19 cellular contexts compared by ENCODE assay signal in the genomic region with DNA sequence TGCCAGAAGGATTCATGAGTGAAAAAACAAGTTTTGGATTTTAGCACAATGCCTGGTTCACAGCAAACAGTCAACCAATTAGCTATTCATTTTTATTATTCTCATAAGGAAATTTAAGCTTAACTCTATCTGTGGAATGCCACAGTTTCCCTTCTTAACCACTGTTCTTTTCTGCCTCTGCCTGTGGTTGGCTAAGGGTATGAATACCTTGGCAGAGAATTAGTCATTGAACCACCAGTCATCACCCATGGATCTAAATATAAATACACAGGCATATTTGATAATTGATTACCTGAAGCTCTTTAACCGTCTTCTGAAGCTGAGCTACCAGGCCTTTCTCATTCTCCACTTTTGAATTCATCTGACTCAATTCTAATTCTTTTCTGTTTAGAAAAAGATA.
"Had no signal": no experiment of that assay in that cellular context is flagged by ENCODE, and none has a peak within 500 bp of the region (broad histone marks: within the 10 kb centered on the region; RNA-seq: fewer than 3 reads in every experiment).

No MANE protein-coding gene starts in this region.

- H3K9me3 Mint-ChIP-seq: natural killer cell treated with Interleukin-12 subunit alpha and Interleukin-12 subunit beta and Interleukin-15 and Interleukin-18, amount 100 ng/mL, for 72 hours had no signal

- H3K27ac Mint-ChIP-seq: activated T-cell treated with anti-CD3 and anti-CD28 coated beads, Interleukin-2, amount 50 U/mL, for 72 hours; natural killer cell treated with Interleukin-12 subunit alpha and Interleukin-12 subunit beta and Interleukin-15 and Interleukin-18, amount 100 ng/mL, for 72 hours; T-helper 17 cell had no signal

- H3K4me3 Mint-ChIP-seq: activated T-cell treated with anti-CD3 and anti-CD28 coated beads, Interleukin-2, amount 50 U/mL, for 72 hours; natural killer cell treated with Interleukin-12 subunit alpha and Interleukin-12 subunit beta and Interleukin-15 and Interleukin-18, amount 100 ng/mL, for 72 hours; T-helper 17 cell had no signal

- DNase-seq: activated CD4-positive, alpha-beta T cell treated with anti-CD3 and anti-CD28 coated beads for 4 hours; activated CD4-positive, alpha-beta T cell treated with anti-CD3 and anti-CD28 coated beads, Interleukin-2, amount 50 U/mL, for 48 hours; activated CD4-positive, CD25-positive, alpha-beta regulatory T cell; activated effector memory CD4-positive, alpha-beta T cell treated with anti-CD3 and anti-CD28 coated beads, Interleukin-2, amount 50 U/mL, for 16 hours; activated naive CD4-positive, alpha-beta T cell treated with anti-CD3 and anti-CD28 coated beads, Interleukin-2, amount 50 U/mL, for 16 hours; activated T-cell treated with anti-CD3 and anti-CD28 coated beads, Interleukin-2, amount 50 U/mL, for 72 hours; cortex of kidney; heart right ventricle; left ventricle myocardium inferior; midbrain; stimulated activated CD4-positive, alpha-beta T cell treated with anti-CD3 and anti-CD28 coated beads, Interleukin-4, amount 100 ng/mL, for 4 hours; SW 1271; T-helper 17 cell; transverse colon had no signal

- H3K4me3 ChIP-seq: ascending aorta, cardiac muscle cell, heart right ventricle, left ventricle myocardium inferior, prostate gland, right atrium auricular region, transverse colon had no signal

- ATAC-seq: activated T-cell treated with anti-CD3 and anti-CD28 coated beads, Interleukin-2, amount 50 U/mL, for 72 hours; heart right ventricle; natural killer cell treated with Interleukin-12 subunit alpha and Interleukin-12 subunit beta and Interleukin-15 and Interleukin-18, amount 100 ng/mL, for 72 hours; T-helper 17 cell had no signal

- H3K4me1 Mint-ChIP-seq: T-helper 17 cell had no signal

- H3K27me3 Mint-ChIP-seq: T-helper 17 cell had no signal

- H3K36me3 Mint-ChIP-seq: natural killer cell treated with Interleukin-12 subunit alpha and Interleukin-12 subunit beta and Interleukin-15 and Interleukin-18, amount 100 ng/mL, for 72 hours had no signal
